ENCODE assay signal across 8 cellular contexts in the genomic region with DNA sequence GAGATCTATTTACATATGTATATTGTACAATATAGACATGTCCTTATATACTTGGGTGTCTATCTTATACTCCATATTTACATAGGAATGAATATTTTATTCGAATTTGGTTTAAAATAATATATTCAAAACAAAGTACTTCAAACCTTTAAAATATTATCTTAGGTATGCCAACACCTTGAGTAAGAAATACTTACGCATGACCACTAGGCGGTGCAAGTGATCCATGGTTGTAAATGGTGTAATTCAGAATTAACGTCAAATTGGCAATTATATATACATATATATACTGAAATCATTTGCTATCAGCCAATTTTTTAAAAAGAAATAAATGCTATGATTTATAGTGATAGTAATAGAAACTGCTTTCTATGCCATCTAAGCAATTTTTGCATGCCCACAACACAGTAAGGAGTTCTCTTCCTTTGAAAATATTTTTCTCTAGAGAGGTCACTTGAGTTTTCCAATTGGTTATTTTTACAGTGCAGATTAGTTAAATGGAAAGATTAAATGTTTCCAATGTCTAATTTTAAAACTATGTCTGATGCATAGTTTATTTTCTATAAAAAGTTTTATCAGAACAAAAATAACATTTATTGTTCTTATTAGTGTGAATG. TPM values are rescaled to one million over a fixed set of nuclear protein-coding genes. Genes with fewer than 3 reads are reported as not detected.
A peak's percentile ranks its signal among the peaks of the same experiment; 100 is the strongest.
DNase-seq lines count a peak whose midpoint lies in the region; ATAC-seq and TF ChIP-seq lines count a peak whose summit lies in the region.

No MANE protein-coding gene starts in this region.

- CTCF ChIA-PET in Panc1 (lab: Charles Lee), result no interaction called here

- in situ Hi-C loops in Panc1 (cut with HindIII; ENCODE audit: low pct_unique_long_range_greater_than_20kb, low sequenced_read_pairs), result no loop called here

- H3K4me3 Mint-ChIP-seq in activated naive CD8-positive, alpha-beta T cell treated with anti-CD3 and anti-CD28 coated beads for 36 hours, result no peak overlapping the region

- ATAC-seq in HG03439 (IDR thresholded peaks at IDR 0.05; ENCODE audit: unreplicated experiment) (peak; percentile 34), Panc1 (no peak)

- TF ChIP-seq CTCF in Panc1 (IDR thresholded peaks at IDR 0.05), result peak; percentile 74; the same call in 1 of the 2 replicates

- BruUV-seq in Panc1 (replicated peaks; lab: Mats Ljungman, UMichigan), result no TSS peak

- H3K36me3 Mint-ChIP-seq in activated naive CD8-positive, alpha-beta T cell treated with anti-CD3 and anti-CD28 coated beads for 36 hours, result no peaks in the 10 kb centered on the region

- peaks cover 13% of the 10 kb centered on the region for H3K4me1 Mint-ChIP-seq in activated naive CD8-positive, alpha-beta T cell treated with anti-CD3 and anti-CD28 coated beads for 36 hours

- no peaks in the 10 kb centered on the region for H3K27me3 ChIP-seq in Panc1 (ENCODE audit: control insufficient read depth, insufficient read depth, low read length)

- no peak overlapping the region for H3K27ac Mint-ChIP-seq in activated naive CD8-positive, alpha-beta T cell treated with anti-CD3 and anti-CD28 coated beads for 36 hours

- no peak overlapping the region for H3K4me3 ChIP-seq in Panc1 (ENCODE audit: low read depth in 2 of 2, low read length in 2 of 2)

- DNase-seq in NOMO-1 treated with DMSO at 0.1 percent for 48 hours (lab: John Stamatoyannopoulos, UW; ENCODE audit: unreplicated experiment) (peak; percentile 20), NOMO-1 treated with dmso at 0.1 percent for 144 hours (lab: John Stamatoyannopoulos, UW; ENCODE audit: unreplicated experiment) (no peak), Panc1 (ENCODE audit: low read depth, low spot score) (no peak), inferior parietal cortex (ENCODE audit: extremely low spot score) (peak; percentile 64), MV-4-11 (lab: John Stamatoyannopoulos, UW) (no peak)
- DNase-seq in activated naive CD8-positive, alpha-beta T cell treated with anti-CD3 and anti-CD28 coated beads for 36 hours, result peak; percentile 47
- peak; percentile 40 to 44 for DNase-seq in stimulated activated CD4-positive, alpha-beta T cell treated with anti-CD3 and anti-CD28 coated beads, Interleukin-4, amount 100 ng/mL, for 48 hours (ENCODE audit: low read depth in 2 of 2)

- intact Hi-C loops in Panc1 (cut with micrococcal nuclease; ENCODE audit: unreplicated experiment), result no loop called here

- H3K4me1 ChIP-seq in Panc1 (ENCODE audit: control insufficient read depth, insufficient read depth, low read length), result no peaks in the 10 kb centered on the region

- H3K9me3 ChIP-seq in Panc1 (ENCODE audit: control insufficient read depth, insufficient read depth, low read depth, low read length), result no peaks in the 10 kb centered on the region

- no peaks in the 10 kb centered on the region for H3K9me3 Mint-ChIP-seq in activated naive CD8-positive, alpha-beta T cell treated with anti-CD3 and anti-CD28 coated beads for 36 hours

- no peaks in the 10 kb centered on the region for H3K36me3 ChIP-seq in Panc1 (ENCODE audit: control insufficient read depth, insufficient read depth, low read length)

- H3K27me3 Mint-ChIP-seq in activated naive CD8-positive, alpha-beta T cell treated with anti-CD3 and anti-CD28 coated beads for 36 hours, result peaks cover 5% of the 10 kb centered on the region

- no peak overlapping the region for H3K27ac ChIP-seq in Panc1 (ENCODE audit: low read length)

- POLR2A ChIA-PET in Panc1 (lab: Charles Lee), result no interaction called here

RNA-seq across cellular contexts. Expression of a gene that starts 37.5 kb away (rescaled TPM):
- total RNA-seq in Panc1 (2021; ENCODE audit: unreplicated experiment), result 13.0 TPM
- 34.4 TPM for polyA plus RNA-seq in Panc1 (2012; ENCODE audit: insufficient read length)
- total RNA-seq in activated naive CD8-positive, alpha-beta T cell treated with anti-CD3 and anti-CD28 coated beads for 36 hours, result 10 to 100 TPM in 1 of 2 experiments, 1 to 10 TPM in 1; 9.9 to 11.6 TPM

Comparison
In these comparisons a context has a peak if more than half of its experiments do, and no peak if none do; other contexts are left out.
1. DNase-seq: peak in NOMO-1 treated with DMSO at 0.1 percent for 48 hours (single experiment), activated naive CD8-positive, alpha-beta T cell treated with anti-CD3 and anti-CD28 coated beads for 36 hours (single experiment), inferior parietal cortex (single experiment) and stimulated activated CD4-positive, alpha-beta T cell treated with anti-CD3 and anti-CD28 coated beads, Interleukin-4, amount 100 ng/mL, for 48 hours (2 of 2); none in NOMO-1 treated with dmso at 0.1 percent for 144 hours (single experiment), Panc1 (single experiment) and MV-4-11 (single experiment).